In the genomic region with DNA sequence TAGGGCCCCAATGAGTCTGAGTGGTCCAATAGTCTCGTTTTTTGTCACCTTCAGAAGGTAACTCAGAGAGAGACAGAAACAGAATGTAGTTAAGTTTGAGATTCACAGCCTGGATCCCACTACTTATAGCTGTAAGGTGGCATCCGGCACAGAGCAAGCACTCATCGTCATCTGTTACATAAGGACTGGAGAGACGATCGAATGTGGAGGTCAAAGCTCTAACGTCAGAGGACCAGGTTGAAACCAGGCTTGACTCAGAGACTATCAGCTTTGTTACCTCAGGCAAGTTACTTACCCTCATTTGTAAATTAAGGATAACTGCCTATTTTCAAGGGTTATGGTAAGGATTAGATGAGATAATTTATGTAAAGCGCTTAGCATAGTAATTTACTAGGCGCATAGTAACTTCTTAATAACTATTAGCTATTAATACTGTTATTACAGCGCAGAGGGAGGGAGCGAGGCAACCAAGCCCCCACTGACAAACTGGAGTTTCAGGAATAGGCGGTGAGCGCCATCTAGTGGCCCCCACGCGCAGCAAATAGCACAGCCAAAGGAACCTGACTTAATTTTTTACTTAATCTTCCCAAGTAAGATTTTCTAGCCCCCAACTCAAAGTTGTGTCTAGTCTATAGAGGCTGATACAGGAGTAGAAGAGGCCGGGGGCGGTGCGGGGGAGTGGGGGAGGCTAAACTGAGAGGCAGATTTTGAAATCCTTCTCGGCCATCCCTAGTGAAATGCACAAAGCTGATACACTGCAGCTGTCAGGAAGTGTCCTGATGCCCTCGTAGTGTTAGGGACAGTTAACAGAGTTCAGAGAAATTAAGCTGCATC, we compare ENCODE assay signal across 8 cellular contexts. TPM values are rescaled to one million over a fixed set of nuclear protein-coding genes. Genes with fewer than 3 reads are reported as not detected.
DNase-seq lines count a peak whose midpoint lies in the region; ATAC-seq and TF ChIP-seq lines count a peak whose summit lies in the region.

No MANE protein-coding gene starts in this region.

- H3K4me3 ChIP-seq in Jurkat, Clone E6-1 (ENCODE audit: low read length): no peak overlapping the region
- H3K4me3 ChIP-seq in cardiac fibroblast (replicated peaks in 1 of 2; ENCODE audit: low read depth in 2 of 2, low read length in 2 of 2) (no peak overlapping the region), liver (ENCODE audit: low read depth in 1 of 3, low read length in 3 of 3) (no peak overlapping the region)

- peak; percentile 76 to 81 for TF ChIP-seq RAD21 in liver (IDR thresholded peaks at IDR 0.05)

- DNase-seq in DMS53 treated with DMSO at 0.1 percent for 48 hours (lab: John Stamatoyannopoulos, UW; ENCODE audit: unreplicated experiment) (peak; percentile 7), GM20000 (ENCODE audit: low spot score) (peak; percentile 53), T-helper 1 cell (peak in 3 of 5 donors; percentile 10 to 16 (median 12)), cardiac fibroblast (ENCODE audit: low read depth in 2 of 2) (peak; percentile 46 to 56)
- DNase-seq in Jurkat, Clone E6-1 (ENCODE audit: low read depth, low spot score): peak; percentile 11
- DNase-seq in stimulated activated CD8-positive, alpha-beta memory T cell treated with anti-CD3 and anti-CD28 coated beads, Interleukin-15, amount 100 ng/mL, for 48 hours (ENCODE audit: low read depth in 2 of 2): peak; percentile 1 to 2

- H3K9ac ChIP-seq in liver (ENCODE audit: low read depth in 1 of 2, low read length in 2 of 2): no peak overlapping the region

- ATAC-seq in GM19397 (IDR thresholded peaks at IDR 0.05; ENCODE audit: unreplicated experiment): no peak

- H3K36me3 ChIP-seq in liver (ENCODE audit: control insufficient read depth in 4 of 4, insufficient read depth in 3 of 4, low read depth in 1 of 4, low read length in 3 of 4): no peaks in the 10 kb centered on the region

- H3K27ac ChIP-seq in liver (ENCODE audit: low read depth in 1 of 2, low read length in 2 of 2): no peak overlapping the region

- no peaks in the 10 kb centered on the region for H3K9me3 ChIP-seq in liver (ENCODE audit: control insufficient read depth in 4 of 4, low read length in 3 of 4)

- TF ChIP-seq CTCF in GM20000 (IDR thresholded peaks at IDR 0.05; ENCODE audit: extremely low read depth, missing control alignments) (peak; percentile 95), cardiac fibroblast (IDR thresholded peaks at IDR 0.05; ENCODE audit: low read depth, low read length) (peak; percentile 90), liver (IDR thresholded peaks at IDR 0.05; ENCODE audit: low read depth, low read length, missing input control) (peak; percentile 78)

- WGBS in liver: 15% methylated on average over 19 of the region's 19 CpGs

- peaks cover 0 to 4% (median 0%) of the 10 kb centered on the region in 4 donors for H3K4me1 ChIP-seq in liver (ENCODE audit: control insufficient read depth in 4 of 4, insufficient read depth in 4 of 4, low read length in 3 of 4)

- H3K27me3 ChIP-seq in liver (ENCODE audit: control insufficient read depth in 4 of 4, insufficient read depth in 4 of 4, low read length in 3 of 4): no peaks in the 10 kb centered on the region

TF ChIP-seq in liver, 16 proteins besides CTCF, POLR2A, EP300 and RAD21:
- TF ChIP-seq, protein P1, sequence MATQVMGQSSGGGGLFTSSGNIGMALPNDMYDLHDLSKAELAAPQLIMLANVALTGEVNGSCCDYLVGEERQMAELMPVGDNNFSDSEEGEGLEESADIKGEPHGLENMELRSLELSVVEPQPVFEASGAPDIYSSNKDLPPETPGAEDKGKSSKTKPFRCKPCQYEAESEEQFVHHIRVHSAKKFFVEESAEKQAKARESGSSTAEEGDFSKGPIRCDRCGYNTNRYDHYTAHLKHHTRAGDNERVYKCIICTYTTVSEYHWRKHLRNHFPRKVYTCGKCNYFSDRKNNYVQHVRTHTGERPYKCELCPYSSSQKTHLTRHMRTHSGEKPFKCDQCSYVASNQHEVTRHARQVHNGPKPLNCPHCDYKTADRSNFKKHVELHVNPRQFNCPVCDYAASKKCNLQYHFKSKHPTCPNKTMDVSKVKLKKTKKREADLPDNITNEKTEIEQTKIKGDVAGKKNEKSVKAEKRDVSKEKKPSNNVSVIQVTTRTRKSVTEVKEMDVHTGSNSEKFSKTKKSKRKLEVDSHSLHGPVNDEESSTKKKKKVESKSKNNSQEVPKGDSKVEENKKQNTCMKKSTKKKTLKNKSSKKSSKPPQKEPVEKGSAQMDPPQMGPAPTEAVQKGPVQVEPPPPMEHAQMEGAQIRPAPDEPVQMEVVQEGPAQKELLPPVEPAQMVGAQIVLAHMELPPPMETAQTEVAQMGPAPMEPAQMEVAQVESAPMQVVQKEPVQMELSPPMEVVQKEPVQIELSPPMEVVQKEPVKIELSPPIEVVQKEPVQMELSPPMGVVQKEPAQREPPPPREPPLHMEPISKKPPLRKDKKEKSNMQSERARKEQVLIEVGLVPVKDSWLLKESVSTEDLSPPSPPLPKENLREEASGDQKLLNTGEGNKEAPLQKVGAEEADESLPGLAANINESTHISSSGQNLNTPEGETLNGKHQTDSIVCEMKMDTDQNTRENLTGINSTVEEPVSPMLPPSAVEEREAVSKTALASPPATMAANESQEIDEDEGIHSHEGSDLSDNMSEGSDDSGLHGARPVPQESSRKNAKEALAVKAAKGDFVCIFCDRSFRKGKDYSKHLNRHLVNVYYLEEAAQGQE (IDR thresholded peaks at IDR 0.05): no peak
- TF ChIP-seq TAF1 (conservative IDR thresholded peaks at IDR 0.05) (no peak), SP1 (IDR thresholded peaks at IDR 0.05) (no peak), FOXA2 (IDR thresholded peaks at IDR 0.05) (no peak)

RNA-seq across cellular contexts. Expression of a gene that starts 29.0 kb away (rescaled TPM):
- polyA plus RNA-seq in Jurkat, Clone E6-1 (2012; ENCODE audit: insufficient read depth, insufficient read length): 45.0 TPM
- 10 to 100 TPM; 39.8 to 61.6 TPM for total RNA-seq in liver
- polyA plus RNA-seq in liver: 10 to 100 TPM; 23.0 to 28.6 TPM

Comparison
In these comparisons a context has a peak if more than half of its experiments do, and no peak if none do; other contexts are left out.
1. DNase-seq: peak in every context shown above with its lines; median percentile 53 in GM20000; 51 in cardiac fibroblast; 12 in T-helper 1 cell; 11 in Jurkat, Clone E6-1; 7 in DMS53 treated with DMSO at 0.1 percent for 48 hours; 2 in stimulated activated CD8-positive, alpha-beta memory T cell treated with anti-CD3 and anti-CD28 coated beads, Interleukin-15, amount 100 ng/mL, for 48 hours.